ENCODE assay signal across 21 cellular contexts in the genomic region with DNA sequence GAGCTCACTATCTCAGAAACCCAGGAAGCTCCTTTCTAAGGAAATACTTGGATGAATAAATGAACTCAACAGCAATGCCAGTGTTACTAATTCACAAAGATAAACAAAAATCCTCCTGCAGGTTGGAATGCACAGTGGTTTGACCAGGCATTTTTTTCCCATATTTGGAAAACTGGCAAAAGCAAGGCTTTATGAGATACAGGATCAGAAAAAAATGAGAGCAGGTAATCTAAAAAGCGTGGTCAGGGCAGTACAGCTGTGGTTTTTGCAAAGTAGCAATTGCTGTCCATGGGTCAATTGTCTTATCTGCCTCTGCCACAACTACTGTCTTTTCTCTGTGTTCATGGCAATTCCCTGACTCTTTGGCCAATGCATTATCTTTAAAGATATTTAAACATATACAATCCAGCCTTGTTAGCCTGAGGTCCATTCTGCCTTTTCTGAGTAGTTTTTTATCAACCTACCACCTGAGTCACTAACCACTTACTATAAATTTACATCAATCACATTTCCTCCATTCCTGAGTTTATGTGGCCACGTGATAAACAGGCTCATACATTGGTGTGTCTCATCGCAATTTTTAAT.
DNase-seq lines count a peak whose midpoint lies in the region; ATAC-seq and TF ChIP-seq lines count a peak whose summit lies in the region.
"Had no signal": no experiment of that assay in that cellular context is flagged by ENCODE, and none has a peak within 500 bp of the region (broad histone marks: within the 10 kb centered on the region; RNA-seq: fewer than 3 reads in every experiment).

No MANE protein-coding gene starts in this region.

- DNase-seq in AG04449 (ENCODE audit: low read depth, low spot score) (no peak), HK-2 (ENCODE audit: unreplicated experiment) (peak; percentile 16), amniotic epithelial cell (ENCODE audit: low read depth) (peak; percentile 98), iris pigment epithelial cell (ENCODE audit: low read depth) (peak; percentile 67), nucleus accumbens (lab: John Stamatoyannopoulos, UW) (no peak), mucosa of gallbladder (ENCODE audit: low spot score) (no peak)
- DNase-seq: activated CD8-positive, alpha-beta memory T cell treated with anti-CD3 and anti-CD28 coated beads, Interleukin-2, amount 10 ng/mL, durations not matched to agents 7 days and 5 days; activated naive CD4-positive, alpha-beta T cell treated with anti-CD3 and anti-CD28 coated beads, Interleukin-2, amount 50 U/mL, for 16 hours; AML-193; dermis blood vessel endothelial cell; DMS79 treated with DMSO at 0.1 percent for 48 hours; NCI-H1694; NCI-H748 treated with DMSO at 0.1 percent for 48 hours; stimulated activated CD4-positive, alpha-beta T cell treated with anti-CD3 and anti-CD28 coated beads, Interleukin-12 subunit alpha, Interleukin-12 subunit beta, amount 100 ng/mL, for 4 hours; thyroid gland had no signal

- POLR2A ChIA-PET in AG04449 (lab: Yijun Ruan, JAX) = interaction anchor here (0.6 to 0.7 kb wide), 2 partner anchors 8 to 24 kb away, joined by 3 to 4 read pairs; no protein-coding TSS in a partner anchor

- no peak overlapping the region for H3K4me3 ChIP-seq in AG04449 (ENCODE audit: low read depth, low read length)
- H3K4me3 ChIP-seq: gastroesophageal sphincter, neural progenitor cell, thyroid gland had no signal

- TF ChIP-seq CTCF in AG04449 (IDR thresholded peaks at IDR 0.05; ENCODE audit: insufficient read depth, low read length, missing control alignments) = peak; percentile 33

- CTCF ChIA-PET in AG04449 (lab: Yijun Ruan, JAX) = interaction anchor here (0.8 to 1.3 kb wide), 8 partner anchors 8 to 603 kb away, joined by 3 to 5 read pairs (median 4); no protein-coding TSS in a partner anchor

- ATAC-seq in GM21367 (IDR thresholded peaks at IDR 0.05; ENCODE audit: unreplicated experiment) (no peak), GM21423 (IDR thresholded peaks at IDR 0.05; ENCODE audit: unreplicated experiment) (no peak)
- ATAC-seq: activated CD8-positive, alpha-beta memory T cell treated with anti-CD3 and anti-CD28 coated beads, Interleukin-2, amount 10 ng/mL, durations not matched to agents 7 days and 5 days; gastroesophageal sphincter; HepG2; left lobe of liver had no signal

Comparison
In these comparisons a context has a peak if more than half of its experiments do, and no peak if none do; other contexts are left out.
1. DNase-seq: peak in HK-2 (single experiment), amniotic epithelial cell (single experiment) and iris pigment epithelial cell (single experiment); none in AG04449 (single experiment), nucleus accumbens (0 of 56) and mucosa of gallbladder (single experiment).